In genomic region chr10:100148353-100149211, GRCh38 we compare ENCODE assay signal across 8 cellular contexts. TPM values are rescaled to one million over a fixed set of nuclear protein-coding genes. Genes with fewer than 3 reads are reported as not detected.
DNase-seq lines count a peak whose midpoint lies in the region; ATAC-seq and TF ChIP-seq lines count a peak whose summit lies in the region.

No MANE protein-coding gene starts in this region.

- intact Hi-C loops in body of pancreas (cut with DNase I): no loop called here

- ATAC-seq in DND-41 (ENCODE audit: insufficient read depth, low read depth) (peak; percentile 19; the same call in 1 of the 3 replicates), GM21723 (IDR thresholded peaks at IDR 0.05; ENCODE audit: unreplicated experiment) (peak; percentile 65), body of pancreas (no peak)

- TF ChIP-seq CTCF in DND-41 (IDR thresholded peaks at IDR 0.05; ENCODE audit: borderline replicate concordance, extremely low read depth, low read length, poor library complexity, severe bottlenecking): no peak
- TF ChIP-seq CTCF in body of pancreas (IDR thresholded peaks at IDR 0.05): no peak

- H3K4me3 ChIP-seq in DND-41 (ENCODE audit: low read depth in 1 of 2, low read length in 2 of 2) (no peak overlapping the region), body of pancreas (no peak overlapping the region)

- H3K4me1 ChIP-seq in DND-41 (ENCODE audit: insufficient read depth, low read length) (no peaks in the 10 kb centered on the region), body of pancreas (no peaks in the 10 kb centered on the region)

- H3K9me3 ChIP-seq in DND-41 (ENCODE audit: insufficient read depth, low read length, severe bottlenecking) (no peaks in the 10 kb centered on the region), body of pancreas (no peaks in the 10 kb centered on the region)

- no peak overlapping the region for H3K27ac ChIP-seq in DND-41 (ENCODE audit: low read length)
- peak overlapping the region; percentile 71 for H3K27ac ChIP-seq in epithelial cell of prostate
- no peak overlapping the region for H3K27ac ChIP-seq in body of pancreas

- no peaks in the 10 kb centered on the region for H3K79me2 ChIP-seq in DND-41 (ENCODE audit: insufficient read depth, low read length)

- no peak for TF ChIP-seq POLR2A in body of pancreas (IDR thresholded peaks at IDR 0.05)

- H3K4me2 ChIP-seq in DND-41 (ENCODE audit: insufficient read depth, low read length): no peak overlapping the region

- H2AFZ ChIP-seq in DND-41 (ENCODE audit: low read depth, low read length): no peak overlapping the region

- 84 to 91% methylated on average over 8 of the region's 8 CpGs for WGBS in body of pancreas, 2 donors

- H4K20me1 ChIP-seq in DND-41 (ENCODE audit: insufficient read depth, low read length): peaks cover 9% of the 10 kb centered on the region; the same call in 1 of the 2 replicates

- no peaks in the 10 kb centered on the region for H3K27me3 ChIP-seq in DND-41 (ENCODE audit: insufficient read depth, low read length, poor library complexity)
- no peaks in the 10 kb centered on the region for H3K27me3 ChIP-seq in body of pancreas

- H3K36me3 ChIP-seq in DND-41 (ENCODE audit: insufficient read depth, low read length): peaks cover 42% of the 10 kb centered on the region
- peaks cover 0 to 13% of the 10 kb centered on the region in 2 donors for H3K36me3 ChIP-seq in body of pancreas (replicated peaks in 1 of 2; ENCODE audit: insufficient read depth in 1 of 2, low read depth in 2 of 2)

- H3K9ac ChIP-seq in DND-41 (ENCODE audit: low read depth, low read length): no peak overlapping the region

- DNase-seq in DND-41: no peak
- DNase-seq in NCI-H226: peak; percentile 78
- DNase-seq in epithelial cell of prostate (ENCODE audit: low read depth, low spot score): peak; percentile 99
- peak; percentile 0 to 25 for DNase-seq in stimulated activated CD8-positive, alpha-beta memory T cell treated with anti-CD3 and anti-CD28 coated beads, Interleukin-7, amount 100 ng/mL, for 48 hours (ENCODE audit: extremely low read depth in 1 of 2, low read depth in 1 of 2)
- DNase-seq in NCI-H748 (lab: John Stamatoyannopoulos, UW; ENCODE audit: unreplicated experiment): no peak
- DNase-seq in ureter (ENCODE audit: low spot score): no peak
- no peak for DNase-seq in body of pancreas

RNA-seq across cellular contexts. Expression of gene ERLIN1, which starts 37.2 kb away (rescaled TPM):
- total RNA-seq in ureter (42.8 TPM), body of pancreas (10 to 100 TPM in 1 of 2 donors, 1 to 10 TPM in 1; 3.6 to 14.3 TPM)

Comparison
In these comparisons a context has a peak if more than half of its experiments do, and no peak if none do; other contexts are left out.
1. DNase-seq: peak in NCI-H226 (single experiment), epithelial cell of prostate (single experiment) and stimulated activated CD8-positive, alpha-beta memory T cell treated with anti-CD3 and anti-CD28 coated beads, Interleukin-7, amount 100 ng/mL, for 48 hours (2 of 2); none in DND-41 (single experiment), NCI-H748 (single experiment), ureter (single experiment) and body of pancreas (0 of 4).